ENCODE assay signal across 20 cellular contexts in the genomic region with DNA sequence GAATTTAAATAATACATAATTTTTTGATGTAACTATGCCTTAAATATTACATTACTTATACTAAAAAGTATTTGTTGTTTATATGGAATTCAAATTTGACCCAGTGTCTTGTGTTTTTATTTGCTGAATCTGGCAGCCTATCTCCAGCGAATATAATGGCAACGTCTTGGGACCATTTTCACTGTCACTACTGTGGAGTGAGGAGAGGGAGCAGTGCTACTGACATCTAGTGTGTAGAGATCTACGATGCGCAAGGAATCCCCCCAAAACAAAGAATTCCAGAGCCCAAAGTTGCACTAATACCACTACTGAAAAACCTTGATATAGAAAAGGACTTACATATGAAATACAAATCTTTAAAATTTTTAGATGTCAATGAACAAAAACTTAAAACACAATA.
DNase-seq lines count a peak whose midpoint lies in the region; ATAC-seq and TF ChIP-seq lines count a peak whose summit lies in the region.
"Had no signal": no experiment of that assay in that cellular context is flagged by ENCODE, and none has a peak within 500 bp of the region (broad histone marks: within the 10 kb centered on the region; RNA-seq: fewer than 3 reads in every experiment).

No MANE protein-coding gene starts in this region.

- H3K27ac ChIP-seq in GM23338 (ENCODE audit: low read depth) (no peak overlapping the region), neural progenitor cell (no peak overlapping the region), ascending aorta (no peak overlapping the region)
- H3K27ac ChIP-seq: BLaER1 treated with 17β-estradiol and CSF1 and Interleukin-3, amounts not matched to agents 10 nM and 100 nM; GM23248; HL-60 had no signal

- H3K4me3 ChIP-seq in GM23338 (no peak overlapping the region), neural progenitor cell (no peak overlapping the region), ascending aorta (no peak overlapping the region)
- H3K4me3 ChIP-seq: BLaER1 treated with 17β-estradiol and CSF1 and Interleukin-3, amounts not matched to agents 10 nM and 100 nM; GM12878; GM23248 had no signal

- DNase-seq in GM23338 (ENCODE audit: low spot score): no peak
- DNase-seq in WTC11 (ENCODE audit: low spot score): no peak
- DNase-seq in endothelial cell (ENCODE audit: low spot score): no peak
- no peak for DNase-seq in neural progenitor cell (ENCODE audit: low spot score)
- DNase-seq in ascending aorta (ENCODE audit: low spot score in 2 of 2): no peak
- DNase-seq: CD4-positive, CD25-positive, alpha-beta regulatory T cell; CD8-positive, alpha-beta memory T cell; COR-L47; DMS 273 treated with DMSO at 0.1 percent for 48 hours; DMS53; DND-41; EL; GM23248; H7 had no signal

- TF ChIP-seq CTCF in GM23338 (conservative IDR thresholded peaks at IDR 0.05; ENCODE audit: low read depth in 2 of 2) (peak; percentile 15 to 49; a peak in 2 of 4 replicates), WTC11 (IDR thresholded peaks at IDR 0.05) (no peak), endothelial cell (IDR thresholded peaks at IDR 0.05; ENCODE audit: unreplicated experiment) (no peak), neural progenitor cell (IDR thresholded peaks at IDR 0.05) (peak; percentile 13), ascending aorta (IDR thresholded peaks at IDR 0.05) (no peak)

- intact Hi-C loops in ascending aorta (cut with DNase I): no loop called here

- POLR2A ChIA-PET in WTC11 (lab: Charles Lee): no interaction called here

- no peaks in the 10 kb centered on the region for H3K9me2 ChIP-seq in GM23338 (ENCODE audit: insufficient read depth)

- H3K36me3 ChIP-seq in GM23338 (ENCODE audit: insufficient read depth) (no peaks in the 10 kb centered on the region), neural progenitor cell (no peaks in the 10 kb centered on the region), ascending aorta (no peaks in the 10 kb centered on the region)
- H3K36me3 ChIP-seq: BLaER1 treated with 17β-estradiol and CSF1 and Interleukin-3, amounts not matched to agents 10 nM and 100 nM had no signal

- no peaks in the 10 kb centered on the region for H3K36me3 Mint-ChIP-seq in GM23338 (ENCODE audit: low read depth)
- no peaks in the 10 kb centered on the region for H3K36me3 Mint-ChIP-seq in WTC11
- H3K36me3 Mint-ChIP-seq in endothelial cell (ENCODE audit: low read depth, unreplicated experiment): no peaks in the 10 kb centered on the region
- no peaks in the 10 kb centered on the region for H3K36me3 Mint-ChIP-seq in neural progenitor cell
- H3K36me3 Mint-ChIP-seq: CD4-positive, CD25-positive, alpha-beta regulatory T cell; CD8-positive, alpha-beta memory T cell had no signal

- ATAC-seq in GM23338: no peak
- peak; percentile 42; the same call in 1 of the 2 replicates for ATAC-seq in WTC11
- ATAC-seq in GM19035 (IDR thresholded peaks at IDR 0.05; ENCODE audit: unreplicated experiment): no peak
- ATAC-seq in HG03457 (IDR thresholded peaks at IDR 0.05; ENCODE audit: unreplicated experiment): no peak
- ATAC-seq: GM12878 had no signal

- peaks cover 2% of the 10 kb centered on the region; the same call in 2 of the 3 replicates for H3K9me3 Mint-ChIP-seq in GM23338
- no peaks in the 10 kb centered on the region for H3K9me3 Mint-ChIP-seq in WTC11
- no peaks in the 10 kb centered on the region for H3K9me3 Mint-ChIP-seq in endothelial cell (ENCODE audit: unreplicated experiment)
- H3K9me3 Mint-ChIP-seq in neural progenitor cell: no peaks in the 10 kb centered on the region

- H3K4me1 Mint-ChIP-seq in GM23338: peaks cover 24% of the 10 kb centered on the region
- peaks cover 23% of the 10 kb centered on the region for H3K4me1 Mint-ChIP-seq in WTC11
- H3K4me1 Mint-ChIP-seq in endothelial cell (ENCODE audit: unreplicated experiment): peaks cover 25% of the 10 kb centered on the region
- peaks cover 3% of the 10 kb centered on the region for H3K4me1 Mint-ChIP-seq in neural progenitor cell
- H3K4me1 Mint-ChIP-seq: B cell; CD4-positive, CD25-positive, alpha-beta regulatory T cell; CD8-positive, alpha-beta memory T cell had no signal

- H3K9ac ChIP-seq in neural progenitor cell: no peak overlapping the region
- H3K9ac ChIP-seq: BLaER1 treated with 17β-estradiol and CSF1 and Interleukin-3, amounts not matched to agents 10 nM and 100 nM; GM23248 had no signal

- H2AFZ ChIP-seq in GM23338 (no peak overlapping the region), neural progenitor cell (replicated peaks) (no peak overlapping the region)
- H2AFZ ChIP-seq: GM23248 had no signal

- H3K9me3 ChIP-seq in neural progenitor cell (ENCODE audit: low read depth): no peaks in the 10 kb centered on the region
- H3K9me3 ChIP-seq in ascending aorta: no peaks in the 10 kb centered on the region
- H3K9me3 ChIP-seq: BLaER1 treated with 17β-estradiol and CSF1 and Interleukin-3, amounts not matched to agents 10 nM and 100 nM had no signal

- H3K4me1 ChIP-seq in GM23338 (ENCODE audit: insufficient read depth): peaks cover 15% of the 10 kb centered on the region
- no peaks in the 10 kb centered on the region for H3K4me1 ChIP-seq in neural progenitor cell
- no peaks in the 10 kb centered on the region for H3K4me1 ChIP-seq in ascending aorta

- CTCF ChIA-PET in WTC11 (lab: Charles Lee): no interaction called here

- H3K27ac Mint-ChIP-seq in GM23338 (no peak overlapping the region), WTC11 (no peak overlapping the region), endothelial cell (ENCODE audit: unreplicated experiment) (peak overlapping the region; percentile 74), neural progenitor cell (no peak overlapping the region)
- H3K27ac Mint-ChIP-seq: B cell; CD4-positive, CD25-positive, alpha-beta regulatory T cell; CD8-positive, alpha-beta memory T cell had no signal

- H3K79me2 ChIP-seq in GM23338 (replicated peaks; ENCODE audit: insufficient read depth): no peaks in the 10 kb centered on the region
- no peaks in the 10 kb centered on the region for H3K79me2 ChIP-seq in neural progenitor cell (ENCODE audit: low read depth)

- H3K4me2 ChIP-seq in GM23338 (no peak overlapping the region), neural progenitor cell (no peak overlapping the region)

- no peaks in the 10 kb centered on the region for H4K20me1 ChIP-seq in GM23338 (replicated peaks; ENCODE audit: insufficient read depth)
- no peaks in the 10 kb centered on the region for H4K20me1 ChIP-seq in neural progenitor cell (ENCODE audit: low read depth)
- H4K20me1 ChIP-seq: BLaER1 treated with 17β-estradiol and CSF1 and Interleukin-3, amounts not matched to agents 10 nM and 100 nM had no signal

- H3K27me3 Mint-ChIP-seq in GM23338 (ENCODE audit: insufficient read depth, low read depth, poor library complexity): no peaks in the 10 kb centered on the region
- H3K27me3 Mint-ChIP-seq in WTC11 (ENCODE audit: low read depth): no peaks in the 10 kb centered on the region; the same call in 1 of the 2 replicates
- no peaks in the 10 kb centered on the region for H3K27me3 Mint-ChIP-seq in endothelial cell (ENCODE audit: unreplicated experiment)
- no peaks in the 10 kb centered on the region for H3K27me3 Mint-ChIP-seq in neural progenitor cell (ENCODE audit: insufficient read depth, low read depth)
- H3K27me3 Mint-ChIP-seq: B cell; CD4-positive, CD25-positive, alpha-beta regulatory T cell; CD8-positive, alpha-beta memory T cell had no signal

- H3K4me3 Mint-ChIP-seq in GM23338: no peak overlapping the region
- H3K4me3 Mint-ChIP-seq in WTC11: no peak overlapping the region
- no peak overlapping the region for H3K4me3 Mint-ChIP-seq in endothelial cell (ENCODE audit: unreplicated experiment)
- no peak overlapping the region for H3K4me3 Mint-ChIP-seq in neural progenitor cell
- H3K4me3 Mint-ChIP-seq: B cell; CD4-positive, CD25-positive, alpha-beta regulatory T cell; CD8-positive, alpha-beta memory T cell had no signal

- H3K27me3 ChIP-seq in GM23338 (ENCODE audit: insufficient read depth) (no peaks in the 10 kb centered on the region), neural progenitor cell (peaks cover 3% of the 10 kb centered on the region), ascending aorta (no peaks in the 10 kb centered on the region)
- H3K27me3 ChIP-seq: BLaER1 treated with 17β-estradiol and CSF1 and Interleukin-3, amounts not matched to agents 10 nM and 100 nM had no signal

- no peaks in the 10 kb centered on the region for H3F3A ChIP-seq in GM23338 (replicated peaks; ENCODE audit: low read depth)
- no peaks in the 10 kb centered on the region for H3F3A ChIP-seq in neural progenitor cell (ENCODE audit: low read depth)

TF ChIP-seq in GM23338, 12 proteins besides CTCF, POLR2A, EP300 and RAD21 (continues in another document):
- TF ChIP-seq EZH2phosphoT487 (IDR thresholded peaks at IDR 0.05; ENCODE audit: unreplicated experiment) (no peak), JUNB (IDR thresholded peaks at IDR 0.05; ENCODE audit: unreplicated experiment) (no peak)
- TF ChIP-seq, protein P1, sequence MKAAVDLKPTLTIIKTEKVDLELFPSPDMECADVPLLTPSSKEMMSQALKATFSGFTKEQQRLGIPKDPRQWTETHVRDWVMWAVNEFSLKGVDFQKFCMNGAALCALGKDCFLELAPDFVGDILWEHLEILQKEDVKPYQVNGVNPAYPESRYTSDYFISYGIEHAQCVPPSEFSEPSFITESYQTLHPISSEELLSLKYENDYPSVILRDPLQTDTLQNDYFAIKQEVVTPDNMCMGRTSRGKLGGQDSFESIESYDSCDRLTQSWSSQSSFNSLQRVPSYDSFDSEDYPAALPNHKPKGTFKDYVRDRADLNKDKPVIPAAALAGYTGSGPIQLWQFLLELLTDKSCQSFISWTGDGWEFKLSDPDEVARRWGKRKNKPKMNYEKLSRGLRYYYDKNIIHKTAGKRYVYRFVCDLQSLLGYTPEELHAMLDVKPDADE (IDR thresholded peaks at IDR 0.05): no peak

Comparison
In these comparisons a context has a peak if more than half of its experiments do, and no peak if none do; other contexts are left out.
1. CTCF ChIP-seq: peak in GM23338 (2 of 2) and neural progenitor cell (single experiment); none in WTC11 (single experiment), endothelial cell (single experiment) and ascending aorta (0 of 3).